25 cellular contexts compared by ENCODE assay signal in the genomic region with DNA sequence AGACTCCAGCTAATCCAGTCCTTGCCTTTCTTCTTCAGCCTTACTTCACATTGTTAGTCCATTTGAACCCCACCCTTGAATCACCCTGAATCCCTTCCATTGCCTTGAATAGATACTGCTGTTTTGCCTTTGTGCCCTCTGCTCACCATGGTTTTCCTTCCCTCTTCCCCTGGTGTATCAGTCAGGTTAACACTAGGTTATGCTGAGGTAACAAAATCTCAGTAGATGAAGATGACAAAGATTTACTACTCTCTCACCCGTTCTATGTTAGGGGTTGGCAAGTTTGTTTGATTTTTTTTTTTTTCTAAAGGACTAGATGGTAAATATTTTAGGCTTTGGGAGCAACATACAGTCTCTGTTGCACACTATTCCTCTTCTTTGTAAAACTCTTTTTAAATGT.
"Had no signal": no experiment of that assay in that cellular context is flagged by ENCODE, and none has a peak within 500 bp of the region (broad histone marks: within the 10 kb centered on the region; RNA-seq: fewer than 3 reads in every experiment).

No MANE protein-coding gene starts in this region.

- H3K27me3 ChIP-seq: ovary, right atrium auricular region, testis, thyroid gland, vagina had no signal

- H3K4me3 ChIP-seq: left ventricle myocardium inferior, lung, ovary, right atrium auricular region, skin epidermis, stomach, testis, thyroid gland, transverse colon, upper lobe of left lung, vagina had no signal

- DNase-seq: islet precursor cell; left ventricle myocardium inferior; mesendoderm; naive B cell; natural killer cell; nephron progenitor cell; ovary; stimulated activated CD4-positive, alpha-beta T cell treated with anti-CD3 and anti-CD28 coated beads, Interleukin-12 subunit alpha, Interleukin-12 subunit beta, amount 100 ng/mL, for 4 hours; stimulated activated CD4-positive, alpha-beta T cell treated with anti-CD3 and anti-CD28 coated beads, Interleukin-15, amount 100 ng/mL, for 24 hours; stimulated activated CD4-positive, alpha-beta T cell treated with anti-CD3 and anti-CD28 coated beads, Interleukin-2, amount 100 ng/mL, for 24 hours; stimulated activated CD4-positive, alpha-beta T cell treated with anti-CD3 and anti-CD28 coated beads, Interleukin-4, amount 100 ng/mL, for 1 hour; stimulated activated naive B cell treated with anti-CD40 and anti-IgM and Interleukin-4, amounts not matched to agents 10 μg/mL and 1 μg/mL and 100 μg/mL, for 72 hours; stimulated activated naive CD8-positive, alpha-beta T cell treated with anti-CD3 and anti-CD28 coated beads, Interleukin-15, Interleukin-2, amounts not matched to agents 100 U/mL and 50 U/mL, for 24 hours; stomach; testis; thyroid gland; transverse colon; upper lobe of left lung had no signal

- H3K4me1 ChIP-seq: testis had no signal

- H3K27ac Mint-ChIP-seq: mesothelial cell of epicardium; naive B cell; natural killer cell; nephron progenitor cell; progenitor cell of endocrine pancreas; stimulated activated naive B cell treated with anti-CD40 and anti-IgM and Interleukin-4, amounts not matched to agents 10 μg/mL and 1 μg/mL and 100 μg/mL, for 72 hours had no signal

- ATAC-seq: natural killer cell; sciatic nerve; stimulated activated naive B cell treated with anti-CD40 and anti-IgM and Interleukin-4, amounts not matched to agents 10 μg/mL and 1 μg/mL and 100 μg/mL, for 72 hours; stimulated activated naive CD8-positive, alpha-beta T cell treated with anti-CD3 and anti-CD28 coated beads, Interleukin-15, Interleukin-2, amounts not matched to agents 100 U/mL and 50 U/mL, for 24 hours had no signal

- H3K9me3 Mint-ChIP-seq: natural killer cell had no signal

- H3K9me3 ChIP-seq: left ventricle myocardium inferior, ovary, right atrium auricular region, stomach, testis, thyroid gland, transverse colon, upper lobe of left lung, vagina had no signal

- H3K36me3 ChIP-seq: left ventricle myocardium inferior, ovary, right atrium auricular region, stomach, thyroid gland, transverse colon, upper lobe of left lung, vagina had no signal

- H3K36me3 Mint-ChIP-seq: mesothelial cell of epicardium, natural killer cell had no signal

- H3K4me3 Mint-ChIP-seq: mesothelial cell of epicardium; naive B cell; natural killer cell; nephron progenitor cell; stimulated activated naive B cell treated with anti-CD40 and anti-IgM and Interleukin-4, amounts not matched to agents 10 μg/mL and 1 μg/mL and 100 μg/mL, for 72 hours had no signal

- H3K27ac ChIP-seq: left ventricle myocardium inferior, ovary, right atrium auricular region, skin epidermis, stomach, testis, thyroid gland, transverse colon, upper lobe of left lung, vagina had no signal
